ENCODE assay signal across 18 cellular contexts in the genomic region with DNA sequence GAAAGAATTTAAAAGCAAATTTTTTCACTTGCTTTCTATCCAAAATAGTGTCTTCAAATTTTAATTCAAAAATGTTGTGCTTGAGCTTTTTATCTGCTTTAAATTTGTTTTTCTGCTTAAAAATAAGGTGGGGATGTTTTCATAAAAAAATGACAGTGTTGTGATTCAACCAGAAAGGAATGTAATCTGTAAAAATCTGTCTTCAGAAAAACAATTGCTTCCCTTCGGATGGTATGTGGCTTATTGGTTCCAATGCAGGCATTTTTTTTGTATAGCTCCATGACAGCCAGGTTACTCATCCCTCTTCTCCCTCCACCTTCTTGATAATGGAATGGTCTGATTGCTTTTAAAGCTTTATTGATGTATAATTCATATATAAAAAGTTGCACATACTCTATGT.
DNase-seq lines count a peak whose midpoint lies in the region; TF ChIP-seq lines count a peak whose summit lies in the region.
"Had no signal": no experiment of that assay in that cellular context is flagged by ENCODE, and none has a peak within 500 bp of the region (broad histone marks: within the 10 kb centered on the region; RNA-seq: fewer than 3 reads in every experiment).

No MANE protein-coding gene starts in this region.

- H3K36me3 ChIP-seq in BJ (ENCODE audit: control insufficient read depth, insufficient read depth, low read length) (no peaks in the 10 kb centered on the region), osteoblast (ENCODE audit: insufficient read depth, low read length) (no peaks in the 10 kb centered on the region), smooth muscle cell (ENCODE audit: low read depth) (no peaks in the 10 kb centered on the region)
- H3K36me3 ChIP-seq: BE2C, colonic mucosa, pancreas, vagina had no signal

- DNase-seq in BJ (ENCODE audit: low read depth) (peak; percentile 64), NCI-H226 (peak; percentile 50), choroid plexus epithelial cell (ENCODE audit: low read depth) (peak; percentile 54), osteoblast (ENCODE audit: insufficient read length, low spot score, missing footprints) (no peak), smooth muscle cell (lab: John Stamatoyannopoulos, UW; ENCODE audit: unreplicated experiment) (no peak), mucosa of gallbladder (ENCODE audit: low spot score) (no peak), NCI-H1092 treated with DMSO at 0.1 percent for 48 hours (lab: John Stamatoyannopoulos, UW) (no peak), mesenteric fat pad (ENCODE audit: low spot score) (no peak)
- DNase-seq: activated T-cell treated with anti-CD3 and anti-CD28 coated beads, Interleukin-2, amount 50 U/mL, for 24 hours; BE2C; colonic mucosa; DMS 273 treated with DMSO at 0.1 percent for 48 hours; Kasumi-1; NCI-H1694; NCI-H524; pancreas; stimulated activated naive CD8-positive, alpha-beta T cell treated with anti-CD3 and anti-CD28 coated beads, Interleukin-15, Interleukin-2, amounts not matched to agents 100 U/mL and 50 U/mL, for 24 hours had no signal

- POLR2A ChIA-PET in BJ (lab: Charles Lee): no interaction called here

- H3K9ac ChIP-seq in smooth muscle cell (ENCODE audit: low read depth): no peak overlapping the region

- WGBS in smooth muscle cell (ENCODE audit: low lambda C conversion rate): 31% methylated on average over 1 of the region's 1 CpG

- no peaks in the 10 kb centered on the region for H3K27me3 ChIP-seq in BJ (ENCODE audit: control insufficient read depth, insufficient read depth, low read length)
- H3K27me3 ChIP-seq in osteoblast (ENCODE audit: insufficient read depth, low read length): no peaks in the 10 kb centered on the region
- no peaks in the 10 kb centered on the region for H3K27me3 ChIP-seq in smooth muscle cell (ENCODE audit: low read depth)
- H3K27me3 ChIP-seq: BE2C, colonic mucosa, pancreas, vagina had no signal

- no peaks in the 10 kb centered on the region for H3K9me3 ChIP-seq in osteoblast (ENCODE audit: low read depth, low read length)
- H3K9me3 ChIP-seq in smooth muscle cell (replicated peaks; ENCODE audit: low read depth): no peaks in the 10 kb centered on the region
- H3K9me3 ChIP-seq: BE2C, colonic mucosa, pancreas, vagina had no signal

- H3K79me2 ChIP-seq in osteoblast (ENCODE audit: insufficient read depth, low read length): no peaks in the 10 kb centered on the region
- H3K79me2 ChIP-seq in smooth muscle cell (ENCODE audit: low read depth): no peaks in the 10 kb centered on the region

- CTCF ChIA-PET in BJ (lab: Yijun Ruan, JAX): interaction anchor here (1.1 kb wide), 1 partner anchor 13 kb away, joined by 3 read pairs; no protein-coding TSS in a partner anchor

- no peak overlapping the region for H3K4me3 ChIP-seq in BJ (ENCODE audit: low read depth, low read length)
- H3K4me3 ChIP-seq in choroid plexus epithelial cell (ENCODE audit: low read depth, low read length): no peak overlapping the region
- no peak overlapping the region for H3K4me3 ChIP-seq in osteoblast (ENCODE audit: insufficient read depth, low read length)
- no peak overlapping the region for H3K4me3 ChIP-seq in smooth muscle cell
- H3K4me3 ChIP-seq: colonic mucosa, pancreas, vagina had no signal

- TF ChIP-seq CTCF in BJ (IDR thresholded peaks at IDR 0.05; ENCODE audit: insufficient read depth, low read depth, low read length) (no peak), choroid plexus epithelial cell (conservative IDR thresholded peaks at IDR 0.05; ENCODE audit: low read depth, low read length) (no peak), osteoblast (IDR thresholded peaks at IDR 0.05; ENCODE audit: extremely low read depth, low read depth, low read length) (no peak), smooth muscle cell (IDR thresholded peaks at IDR 0.05; ENCODE audit: borderline replicate concordance, insufficient read depth, poor library complexity, severe bottlenecking) (no peak)

- H2AFZ ChIP-seq in osteoblast (ENCODE audit: low read length) (no peak overlapping the region), smooth muscle cell (ENCODE audit: low read depth) (no peak overlapping the region)

- H3K4me1 ChIP-seq in osteoblast (ENCODE audit: insufficient read depth, low read length) (peaks cover 11% of the 10 kb centered on the region), smooth muscle cell (ENCODE audit: low read depth) (no peaks in the 10 kb centered on the region)
- H3K4me1 ChIP-seq: BE2C, colonic mucosa, pancreas, vagina had no signal

- peak overlapping the region; percentile 16 for H3K4me2 ChIP-seq in osteoblast (ENCODE audit: insufficient read depth, low read length)
- no peak overlapping the region for H3K4me2 ChIP-seq in smooth muscle cell

- H3K27ac ChIP-seq in osteoblast (ENCODE audit: low read depth, low read length): peak overlapping the region; percentile 36
- no peak overlapping the region for H3K27ac ChIP-seq in smooth muscle cell (ENCODE audit: low read depth)
- H3K27ac ChIP-seq: colonic mucosa, pancreas, vagina had no signal

- H3F3A ChIP-seq in smooth muscle cell (ENCODE audit: low read depth): no peaks in the 10 kb centered on the region

- no peaks in the 10 kb centered on the region for H4K20me1 ChIP-seq in osteoblast (ENCODE audit: insufficient read depth, low read length)
- no peaks in the 10 kb centered on the region for H4K20me1 ChIP-seq in smooth muscle cell (ENCODE audit: low read depth)

Comparison
In these comparisons a context has a peak if more than half of its experiments do, and no peak if none do; other contexts are left out.
1. DNase-seq: peak in BJ (single experiment), NCI-H226 (single experiment) and choroid plexus epithelial cell (single experiment); none in osteoblast (single experiment), smooth muscle cell (single experiment), mucosa of gallbladder (single experiment), NCI-H1092 treated with DMSO at 0.1 percent for 48 hours (single experiment) and mesenteric fat pad (single experiment).